9 cellular contexts compared by ENCODE assay signal in the genomic region with DNA sequence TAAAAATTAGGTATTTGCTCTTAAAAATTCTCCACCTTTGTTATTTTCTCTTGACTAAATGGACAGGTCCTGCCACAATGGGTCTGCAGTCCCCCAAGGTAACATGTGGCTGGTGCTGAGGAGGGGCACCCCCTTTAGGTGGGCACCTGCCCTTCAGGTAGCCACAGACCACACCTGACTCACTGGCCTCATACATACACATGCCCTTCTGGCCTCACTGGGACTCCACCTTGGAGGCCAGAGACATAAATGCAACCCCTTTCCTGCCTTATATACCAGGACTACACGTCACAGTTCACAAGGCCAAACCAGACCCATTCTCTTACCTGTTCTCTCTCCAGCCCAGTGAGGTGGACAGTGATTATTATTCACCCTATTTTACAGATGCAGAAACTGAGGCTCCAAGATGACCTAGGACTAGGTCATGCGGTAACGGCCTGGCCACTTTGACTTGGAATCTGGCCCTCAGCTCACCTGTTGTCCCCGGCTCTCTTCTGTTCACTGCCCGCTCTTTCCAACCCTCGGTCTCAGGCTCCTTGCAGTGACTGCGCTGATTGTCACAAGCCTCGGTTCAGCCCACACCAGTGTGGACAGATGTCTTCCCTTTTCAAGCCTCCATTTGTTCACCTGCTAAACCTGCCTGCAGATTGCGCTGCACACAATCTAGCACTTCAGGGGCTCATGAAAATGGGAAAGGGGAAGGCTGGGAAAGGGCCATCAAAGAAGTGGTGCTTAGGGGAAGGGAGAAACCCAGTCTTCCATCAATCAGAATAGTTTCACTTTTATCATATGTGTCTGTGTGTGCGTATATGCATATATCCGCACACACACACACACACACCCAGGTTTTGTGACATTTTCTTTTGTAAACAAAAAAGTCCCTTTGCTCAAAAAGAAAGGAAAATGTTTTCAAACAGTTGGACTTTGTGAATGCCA.
DNase-seq lines count a peak whose midpoint lies in the region; ATAC-seq and TF ChIP-seq lines count a peak whose summit lies in the region.
"Had no signal": no experiment of that assay in that cellular context is flagged by ENCODE, and none has a peak within 500 bp of the region (broad histone marks: within the 10 kb centered on the region; RNA-seq: fewer than 3 reads in every experiment).

No MANE protein-coding gene starts in this region.

- peaks cover 31% of the 10 kb centered on the region for H3K4me1 Mint-ChIP-seq in memory B cell

- no peaks in the 10 kb centered on the region for H3K27me3 ChIP-seq in PC-3 (ENCODE audit: low read length)
- H3K27me3 ChIP-seq: sigmoid colon had no signal

- H3K4me3 Mint-ChIP-seq in memory B cell, result peak overlapping the region; percentile 35

- BruUV-seq in PC-3 (replicated peaks; lab: Mats Ljungman, UMichigan), result no TSS peak

- H2AFZ ChIP-seq in PC-3 (ENCODE audit: low read length), result peak overlapping the region; percentile 54; the same call in 1 of the 2 replicates

- peaks cover 18% of the 10 kb centered on the region for H3K4me1 ChIP-seq in PC-3 (ENCODE audit: insufficient read depth, low read length)

- no peak for TF ChIP-seq CTCF in PC-3 (conservative IDR thresholded peaks at IDR 0.05; ENCODE audit: low read depth, low read length)

- peak overlapping the region; percentile 94 for H3K27ac Mint-ChIP-seq in memory B cell

- H3K27me3 Mint-ChIP-seq in memory B cell, result no peaks in the 10 kb centered on the region

- ATAC-seq in GM18499 (IDR thresholded peaks at IDR 0.05; ENCODE audit: insufficient read depth, unreplicated experiment) (peak; percentile 16), GM21786 (IDR thresholded peaks at IDR 0.05; ENCODE audit: unreplicated experiment) (peak; percentile 16), PC-3 (no peak; the same call in 1 of the 2 replicates), memory B cell (ENCODE audit: low read depth) (peak; percentile 61), HG02970 (IDR thresholded peaks at IDR 0.05; ENCODE audit: low FRiP score, unreplicated experiment) (no peak)

- H3F3A ChIP-seq in PC-3 (ENCODE audit: low read length, unreplicated experiment), result no peaks in the 10 kb centered on the region

- peak overlapping the region; percentile 47 for H3K4me2 ChIP-seq in PC-3 (ENCODE audit: low read length)

- no peaks in the 10 kb centered on the region for H3K79me2 ChIP-seq in PC-3 (ENCODE audit: low read length)

- H3K9ac ChIP-seq in PC-3 (ENCODE audit: low read length), result peak overlapping the region; percentile 20; the same call in 1 of the 2 replicates

- H3K27ac ChIP-seq in PC-3 (ENCODE audit: low read length), result peak overlapping the region; percentile 60
- H3K27ac ChIP-seq: sigmoid colon had no signal

- CTCF ChIA-PET in PC-3 (lab: Charles Lee), result no interaction called here

- H4K20me1 ChIP-seq in PC-3 (ENCODE audit: low read length), result no peaks in the 10 kb centered on the region

- intact Hi-C loops in PC-3 (cut with micrococcal nuclease), result loop anchor here (2.0 to 5.0 kb wide), 2 partner anchors 114 to 259 kb away; partner anchors contain the start of gene PFDN4

- peaks cover 6% of the 10 kb centered on the region; the same call in 1 of the 2 replicates for H3K9me3 ChIP-seq in PC-3 (ENCODE audit: low read length)
- H3K9me3 ChIP-seq: sigmoid colon had no signal

- H3K9me2 ChIP-seq in PC-3 (replicated peaks; ENCODE audit: low read length), result no peaks in the 10 kb centered on the region

- peaks cover 5% of the 10 kb centered on the region for H3K9me3 Mint-ChIP-seq in memory B cell

- DNase-seq in PC-3 (no peak), memory B cell (ENCODE audit: low spot score in 2 of 2) (no peak), NCI-H510A (lab: John Stamatoyannopoulos, UW) (no peak), Kasumi-1 (lab: John Stamatoyannopoulos, UW) (no peak), AG08396 (ENCODE audit: low spot score) (no peak)
- DNase-seq: sigmoid colon had no signal

- H3K4me3 ChIP-seq in PC-3 (ENCODE audit: low read length), result peak overlapping the region; percentile 1; the same call in 1 of the 2 replicates
- H3K4me3 ChIP-seq: sigmoid colon had no signal

- no peaks in the 10 kb centered on the region for H3K36me3 ChIP-seq in PC-3 (ENCODE audit: low read depth, low read length)
- H3K36me3 ChIP-seq: sigmoid colon had no signal

- H3K36me3 Mint-ChIP-seq in memory B cell, result peaks cover 7% of the 10 kb centered on the region

- POLR2A ChIA-PET in PC-3 (lab: Charles Lee; ENCODE audit: unreplicated experiment), result no interaction called here

Comparison
In these comparisons a context has a peak if more than half of its experiments do, and no peak if none do; other contexts are left out.
1. ATAC-seq: peak in GM18499 (single experiment), GM21786 (single experiment) and memory B cell (single experiment); none in PC-3 (single experiment) and HG02970 (single experiment).